Comparison of ENCODE assay signal across 13 cellular contexts in genomic region chr3:10666621-10667020, GRCh38.
DNase-seq lines count a peak whose midpoint lies in the region; ATAC-seq and TF ChIP-seq lines count a peak whose summit lies in the region.
"Had no signal": no experiment of that assay in that cellular context is flagged by ENCODE, and none has a peak within 500 bp of the region (broad histone marks: within the 10 kb centered on the region; RNA-seq: fewer than 3 reads in every experiment).

No MANE protein-coding gene starts in this region.

- no peak overlapping the region for H3K9ac ChIP-seq in neural progenitor cell

- no peak overlapping the region for H2AFZ ChIP-seq in GM23338
- no peak overlapping the region for H2AFZ ChIP-seq in PC-9
- H2AFZ ChIP-seq in neural progenitor cell (replicated peaks), result no peak overlapping the region

- POLR2A ChIA-PET in PC-9 (lab: Charles Lee; ENCODE audit: unreplicated experiment), result no interaction called here

- intact Hi-C loops in PC-9 (cut with micrococcal nuclease; ENCODE audit: unreplicated experiment), result no loop called here

- H3F3A ChIP-seq in GM23338 (replicated peaks; ENCODE audit: low read depth), result no peaks in the 10 kb centered on the region
- H3F3A ChIP-seq in PC-9 (ENCODE audit: insufficient read depth, low read depth), result no peaks in the 10 kb centered on the region
- H3F3A ChIP-seq in neural progenitor cell (ENCODE audit: low read depth), result peaks cover 4% of the 10 kb centered on the region

- TF ChIP-seq CTCF in BE2C (IDR thresholded peaks at IDR 0.05; ENCODE audit: low read depth, low read length) (no peak), GM23338 (conservative IDR thresholded peaks at IDR 0.05; ENCODE audit: low read depth in 2 of 2) (no peak), PC-9 (conservative IDR thresholded peaks at IDR 0.05) (no peak), neural progenitor cell (IDR thresholded peaks at IDR 0.05) (no peak)

- no TSS peak for BruUV-seq in PC-9 (replicated peaks; lab: Mats Ljungman, UMichigan)

- H3K4me1 ChIP-seq in BE2C, result no peaks in the 10 kb centered on the region
- H3K4me1 ChIP-seq in GM23338 (ENCODE audit: insufficient read depth), result no peaks in the 10 kb centered on the region; the same call in 1 of the 2 replicates
- H3K4me1 ChIP-seq in PC-9 (replicated peaks; ENCODE audit: insufficient read depth), result no peaks in the 10 kb centered on the region
- H3K4me1 ChIP-seq in neural progenitor cell, result peaks cover 19% of the 10 kb centered on the region
- H3K4me1 ChIP-seq: esophagus squamous epithelium, lower lobe of right lung, Peyer's patch had no signal

- DNase-seq in BE2C (peak; percentile 9), GM23338 (ENCODE audit: low spot score) (no peak), UCSD-AML1 (lab: John Stamatoyannopoulos, UW; ENCODE audit: unreplicated experiment) (peak; percentile 56), hypothalamus (lab: John Stamatoyannopoulos, UW) (peak in 42 of 51 donors; percentile 4 to 86 (median 51)), NCI-H187 treated with DMSO at 0.1 percent for 48 hours (lab: John Stamatoyannopoulos, UW) (no peak), PC-9 (no peak), neural progenitor cell (ENCODE audit: low spot score) (no peak)
- DNase-seq: CD8-positive, alpha-beta T cell; esophagus squamous epithelium; lower lobe of right lung; NCI-H1092 treated with DMSO at 0.1 percent for 48 hours; Peyer's patch had no signal

- CTCF ChIA-PET in PC-9 (lab: Charles Lee), result no interaction called here

- H3K27me3 Mint-ChIP-seq in GM23338 (ENCODE audit: insufficient read depth, low read depth, poor library complexity), result peaks cover 11% of the 10 kb centered on the region
- H3K27me3 Mint-ChIP-seq in neural progenitor cell (ENCODE audit: insufficient read depth, low read depth), result peaks cover 15% of the 10 kb centered on the region

- H3K36me3 Mint-ChIP-seq in GM23338 (ENCODE audit: low read depth) (no peaks in the 10 kb centered on the region), neural progenitor cell (no peaks in the 10 kb centered on the region)
- H3K36me3 Mint-ChIP-seq: CD8-positive, alpha-beta T cell had no signal

- no peaks in the 10 kb centered on the region for H3K36me3 ChIP-seq in BE2C
- no peaks in the 10 kb centered on the region for H3K36me3 ChIP-seq in GM23338 (ENCODE audit: insufficient read depth)
- H3K36me3 ChIP-seq in PC-9 (ENCODE audit: low read depth), result no peaks in the 10 kb centered on the region
- no peaks in the 10 kb centered on the region for H3K36me3 ChIP-seq in neural progenitor cell
- H3K36me3 ChIP-seq: esophagus squamous epithelium, lower lobe of right lung, Peyer's patch had no signal

- no peak overlapping the region for H3K4me3 ChIP-seq in BE2C (ENCODE audit: low read depth, low read length)
- no peak overlapping the region for H3K4me3 ChIP-seq in GM23338
- H3K4me3 ChIP-seq in PC-9, result no peak overlapping the region
- no peak overlapping the region for H3K4me3 ChIP-seq in neural progenitor cell
- H3K4me3 ChIP-seq: esophagus squamous epithelium, lower lobe of right lung, Peyer's patch had no signal

- H3K9me3 Mint-ChIP-seq in GM23338 (no peaks in the 10 kb centered on the region), neural progenitor cell (no peaks in the 10 kb centered on the region)
- H3K9me3 Mint-ChIP-seq: CD8-positive, alpha-beta T cell had no signal

- no peaks in the 10 kb centered on the region for H3K9me3 ChIP-seq in BE2C
- no peaks in the 10 kb centered on the region for H3K9me3 ChIP-seq in PC-9 (ENCODE audit: insufficient read depth, low read depth)
- no peaks in the 10 kb centered on the region for H3K9me3 ChIP-seq in neural progenitor cell (ENCODE audit: low read depth)
- H3K9me3 ChIP-seq: esophagus squamous epithelium, lower lobe of right lung, Peyer's patch had no signal

- no peak overlapping the region for H3K4me2 ChIP-seq in GM23338
- H3K4me2 ChIP-seq in PC-9, result no peak overlapping the region
- H3K4me2 ChIP-seq in neural progenitor cell, result no peak overlapping the region

- H4K20me1 ChIP-seq in GM23338 (replicated peaks; ENCODE audit: insufficient read depth) (no peaks in the 10 kb centered on the region), PC-9 (ENCODE audit: insufficient read depth) (peaks cover 15% of the 10 kb centered on the region; the same call in 1 of the 2 replicates), neural progenitor cell (ENCODE audit: low read depth) (no peaks in the 10 kb centered on the region)

- no peak overlapping the region for H3K27ac Mint-ChIP-seq in GM23338
- no peak overlapping the region for H3K27ac Mint-ChIP-seq in neural progenitor cell
- H3K27ac Mint-ChIP-seq: CD8-positive, alpha-beta T cell had no signal

- H3K4me1 Mint-ChIP-seq in GM23338 (peaks cover 16% of the 10 kb centered on the region), neural progenitor cell (peaks cover 35% of the 10 kb centered on the region)

- H3K27me3 ChIP-seq in BE2C (no peaks in the 10 kb centered on the region), GM23338 (ENCODE audit: insufficient read depth) (no peaks in the 10 kb centered on the region), PC-9 (ENCODE audit: insufficient read depth, low read depth) (peaks cover 84% of the 10 kb centered on the region), neural progenitor cell (no peaks in the 10 kb centered on the region)
- H3K27me3 ChIP-seq: Peyer's patch had no signal

- no peak overlapping the region for H3K4me3 Mint-ChIP-seq in GM23338
- no peak overlapping the region for H3K4me3 Mint-ChIP-seq in neural progenitor cell
- H3K4me3 Mint-ChIP-seq: CD8-positive, alpha-beta T cell had no signal

- no peaks in the 10 kb centered on the region for H3K79me2 ChIP-seq in GM23338 (replicated peaks; ENCODE audit: insufficient read depth)
- no peaks in the 10 kb centered on the region for H3K79me2 ChIP-seq in PC-9 (ENCODE audit: low read depth)
- no peaks in the 10 kb centered on the region for H3K79me2 ChIP-seq in neural progenitor cell (ENCODE audit: low read depth)

- no peak overlapping the region for H3K27ac ChIP-seq in GM23338 (ENCODE audit: low read depth)
- no peak overlapping the region for H3K27ac ChIP-seq in PC-9
- no peak overlapping the region for H3K27ac ChIP-seq in neural progenitor cell
- H3K27ac ChIP-seq: esophagus squamous epithelium, lower lobe of right lung, Peyer's patch had no signal

- ATAC-seq in GM23338 (peak; percentile 42), HG03159 (IDR thresholded peaks at IDR 0.05; ENCODE audit: unreplicated experiment) (no peak)
- ATAC-seq: CD8-positive, alpha-beta T cell had no signal

- H3K9me2 ChIP-seq in GM23338 (ENCODE audit: insufficient read depth) (no peaks in the 10 kb centered on the region), PC-9 (ENCODE audit: insufficient read depth) (no peaks in the 10 kb centered on the region)

TF ChIP-seq in GM23338, 12 proteins besides CTCF, POLR2A, EP300 and RAD21 (continues in another document):
- TF ChIP-seq POLR2AphosphoS5 (IDR thresholded peaks at IDR 0.05; ENCODE audit: low read depth) (no peak), EZH2phosphoT487 (IDR thresholded peaks at IDR 0.05; ENCODE audit: unreplicated experiment) (no peak)

Comparison
In these comparisons a context has a peak if more than half of its experiments do, and no peak if none do; other contexts are left out.
1. DNase-seq: peak in BE2C (single experiment), UCSD-AML1 (single experiment) and hypothalamus (42 of 51); none in GM23338 (single experiment), NCI-H187 treated with DMSO at 0.1 percent for 48 hours (single experiment), PC-9 (0 of 2) and neural progenitor cell (single experiment).